In the genomic region with DNA sequence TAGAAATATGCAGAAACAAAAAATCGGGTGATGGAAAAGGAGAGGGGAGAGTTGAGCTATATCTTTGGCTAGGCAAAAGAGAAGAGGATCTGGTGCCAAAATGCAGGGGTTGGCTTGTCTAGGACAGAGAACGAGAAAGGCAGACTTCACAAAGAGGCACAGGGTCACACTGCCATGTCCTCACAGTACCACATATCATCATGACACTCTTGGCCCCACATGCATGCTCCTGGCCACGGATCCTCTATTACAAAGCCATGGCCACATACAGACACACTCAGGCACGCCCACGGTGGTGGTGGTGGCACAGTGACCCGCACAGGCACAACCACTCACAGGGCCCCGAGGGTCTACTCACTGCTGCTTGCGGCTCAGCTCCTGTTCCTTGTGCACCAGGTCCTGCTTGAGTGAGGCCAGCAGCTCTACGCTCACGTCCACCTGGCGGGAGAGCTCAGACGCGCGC, we compare ENCODE assay signal across 9 cellular contexts. TPM values are rescaled to one million over a fixed set of nuclear protein-coding genes. Genes with fewer than 3 reads are reported as not detected.
A peak's percentile ranks its signal among the peaks of the same experiment; 100 is the strongest.
DNase-seq lines count a peak whose midpoint lies in the region; ATAC-seq, FAIRE-seq and TF ChIP-seq lines count a peak whose summit lies in the region.
"Had no signal": no experiment of that assay in that cellular context is flagged by ENCODE, and none has a peak within 500 bp of the region (broad histone marks: within the 10 kb centered on the region; RNA-seq: fewer than 3 reads in every experiment).

No MANE protein-coding gene starts in this region.

- no peak for ATAC-seq in activated naive CD8-positive, alpha-beta T cell treated with anti-CD3 and anti-CD28 coated beads, Interleukin-2, amount 50 U/mL, for 24 hours
- no peak for ATAC-seq in GM18861 (IDR thresholded peaks at IDR 0.05; ENCODE audit: unreplicated experiment)

- no peaks in the 10 kb centered on the region for H3K27me3 Mint-ChIP-seq in activated naive CD4-positive, alpha-beta T cell treated with anti-CD3 and anti-CD28 coated beads for 36 hours (ENCODE audit: low read depth)
- H3K27me3 Mint-ChIP-seq in activated naive CD8-positive, alpha-beta T cell treated with anti-CD3 and anti-CD28 coated beads, Interleukin-2, amount 50 U/mL, for 24 hours = no peaks in the 10 kb centered on the region

- H3K4me1 ChIP-seq in keratinocyte (ENCODE audit: control insufficient read depth, extremely low read depth, insufficient read depth, low read length) (peaks cover 7% of the 10 kb centered on the region), transverse colon (peaks cover 0 to 12% (median 5%) of the 10 kb centered on the region in 4 donors)

- no peaks in the 10 kb centered on the region for H3K9me3 Mint-ChIP-seq in activated naive CD4-positive, alpha-beta T cell treated with anti-CD3 and anti-CD28 coated beads for 36 hours
- H3K9me3 Mint-ChIP-seq in activated naive CD8-positive, alpha-beta T cell treated with anti-CD3 and anti-CD28 coated beads, Interleukin-2, amount 50 U/mL, for 24 hours = no peaks in the 10 kb centered on the region

- H3K79me2 ChIP-seq in keratinocyte (ENCODE audit: control insufficient read depth, insufficient read depth, low read length) = no peaks in the 10 kb centered on the region

- peak overlapping the region; percentile 17 for H3K4me3 Mint-ChIP-seq in activated naive CD4-positive, alpha-beta T cell treated with anti-CD3 and anti-CD28 coated beads for 36 hours
- peak overlapping the region; percentile 1 for H3K4me3 Mint-ChIP-seq in activated naive CD8-positive, alpha-beta T cell treated with anti-CD3 and anti-CD28 coated beads, Interleukin-2, amount 50 U/mL, for 24 hours

- H3K27ac ChIP-seq in keratinocyte (ENCODE audit: control insufficient read depth, insufficient read depth, low read length) = no peak overlapping the region
- H3K27ac ChIP-seq in transverse colon = peak overlapping the region in 2 of 4 donors; percentile 46 to 72

- dilution Hi-C loops in keratinocyte (cut with MboI; ENCODE audit: extremely low pct_ligation_motif_present, low sequenced_read_pairs) = no loop called here

- no peak for FAIRE-seq in keratinocyte (lab: Jason Lieb, UNC)

- TF ChIP-seq EP300 in transverse colon (IDR thresholded peaks at IDR 0.05; ENCODE audit: low read depth) = no peak

- 41 to 43% methylated on average over 1 to 14 of the region's 14 CpGs for WGBS in transverse colon (ENCODE audit: low coverage in 1 of 2), 2 donors

- no peaks in the 10 kb centered on the region for H3K9me1 ChIP-seq in keratinocyte (ENCODE audit: control insufficient read depth, extremely low read depth, insufficient read depth, low read length)

- H3K36me3 Mint-ChIP-seq in activated naive CD4-positive, alpha-beta T cell treated with anti-CD3 and anti-CD28 coated beads for 36 hours (ENCODE audit: low read depth) = peaks cover 13% of the 10 kb centered on the region
- peaks cover 33% of the 10 kb centered on the region for H3K36me3 Mint-ChIP-seq in activated naive CD8-positive, alpha-beta T cell treated with anti-CD3 and anti-CD28 coated beads, Interleukin-2, amount 50 U/mL, for 24 hours (ENCODE audit: low read depth)

- peak overlapping the region; percentile 80 for H3K4me2 ChIP-seq in keratinocyte (ENCODE audit: control insufficient read depth, extremely low read depth, insufficient read depth, low read depth, low read length)

- CTCF ChIA-PET in activated naive CD4-positive, alpha-beta T cell treated with anti-CD3 and anti-CD28 coated beads for 36 hours (lab: Charles Lee) = interaction anchor here (1.0 to 1.5 kb wide), 4 partner anchors 17 to 91 kb away, joined by 3 to 12 read pairs (median 3); no protein-coding TSS in a partner anchor

- no peak overlapping the region for H3K9ac ChIP-seq in keratinocyte (ENCODE audit: control insufficient read depth, extremely low read depth, insufficient read depth, low read length)

- H3K36me3 ChIP-seq in keratinocyte (ENCODE audit: control insufficient read depth in 2 of 2, extremely low read depth in 1 of 2, insufficient read depth in 2 of 2, low read length in 2 of 2) (peaks cover 0 to 2% of the 10 kb centered on the region in 2 experiments), transverse colon (no peaks in the 10 kb centered on the region)

- H3K9me3 ChIP-seq in keratinocyte (ENCODE audit: control insufficient read depth, low read depth, low read length) = no peaks in the 10 kb centered on the region
- H3K9me3 ChIP-seq in transverse colon = no peaks in the 10 kb centered on the region

- no peak for TF ChIP-seq POLR2A in transverse colon (IDR thresholded peaks at IDR 0.05)

- H3K27me3 ChIP-seq in keratinocyte (ENCODE audit: control insufficient read depth, extremely low read depth, insufficient read depth, low read length) (no peaks in the 10 kb centered on the region), transverse colon (peaks cover 15% of the 10 kb centered on the region)

- no peaks in the 10 kb centered on the region for H4K20me1 ChIP-seq in keratinocyte (ENCODE audit: control insufficient read depth, extremely low read depth, insufficient read depth, low read length)

- no peak overlapping the region for H3K27ac Mint-ChIP-seq in activated naive CD4-positive, alpha-beta T cell treated with anti-CD3 and anti-CD28 coated beads for 36 hours
- H3K27ac Mint-ChIP-seq in activated naive CD8-positive, alpha-beta T cell treated with anti-CD3 and anti-CD28 coated beads, Interleukin-2, amount 50 U/mL, for 24 hours = no peak overlapping the region

- in situ Hi-C loops in transverse colon (cut with MboI; ENCODE audit: low pct_ligation_motif_present in 1 of 4, low pct_unique_long_range_greater_than_20kb in 1 of 4, low sequenced_read_pairs in 3 of 4) = no loop called here

- peak overlapping the region; percentile 21 to 26 (median 23) for H3K4me3 ChIP-seq in keratinocyte (ENCODE audit: control insufficient read depth in 2 of 3, extremely low read depth in 1 of 3, insufficient read depth in 2 of 3, low read depth in 1 of 3, low read length in 3 of 3)
- peak overlapping the region in 3 of 4 donors; percentile 36 to 49 (median 41) for H3K4me3 ChIP-seq in transverse colon

- intact Hi-C loops in activated naive CD4-positive, alpha-beta T cell treated with anti-CD3 and anti-CD28 coated beads for 36 hours (cut with micrococcal nuclease) = loop anchor here (2.0 kb wide), 1 partner anchor 22 kb away; no protein-coding TSS in a partner anchor
- intact Hi-C loops in transverse colon (cut with DNase I; ENCODE audit: low total_unique reads) = no loop called here

- peaks cover 13% of the 10 kb centered on the region for H3K4me1 Mint-ChIP-seq in activated naive CD4-positive, alpha-beta T cell treated with anti-CD3 and anti-CD28 coated beads for 36 hours (ENCODE audit: low read depth)
- peaks cover 11% of the 10 kb centered on the region for H3K4me1 Mint-ChIP-seq in activated naive CD8-positive, alpha-beta T cell treated with anti-CD3 and anti-CD28 coated beads, Interleukin-2, amount 50 U/mL, for 24 hours

- no peak for TF ChIP-seq CTCF in keratinocyte (optimal IDR thresholded peaks at IDR 0.05 in 1 of 3, IDR thresholded peaks at IDR 0.05 in 1 of 3, conservative IDR thresholded peaks at IDR 0.05 in 1 of 3; ENCODE audit: extremely low read depth in 1 of 3, insufficient read depth in 2 of 3, low read length in 3 of 3)
- TF ChIP-seq CTCF in transverse colon (IDR thresholded peaks at IDR 0.05) = no peak

- DNase-seq in activated naive CD4-positive, alpha-beta T cell treated with anti-CD3 and anti-CD28 coated beads for 36 hours = no peak
- DNase-seq in activated naive CD4-positive, alpha-beta T cell treated with anti-CD3 and anti-CD28 coated beads, Interleukin-2, amount 50 U/mL, for 16 hours = no peak
- no peak for DNase-seq in activated naive CD8-positive, alpha-beta T cell treated with anti-CD3 and anti-CD28 coated beads, Interleukin-2, amount 50 U/mL, for 24 hours
- no peak for DNase-seq in keratinocyte (ENCODE audit: low read depth, low spot score)
- DNase-seq in transverse colon = no peak
- DNase-seq in NCI-H2227 (lab: John Stamatoyannopoulos, UW; ENCODE audit: unreplicated experiment) = no peak
- no peak for DNase-seq in midbrain (lab: John Stamatoyannopoulos, UW)

- peak overlapping the region; percentile 3 for H2AFZ ChIP-seq in keratinocyte (ENCODE audit: control insufficient read depth, low read length)

RNA-seq across cellular contexts. Expression of a gene that starts 15.9 kb away (rescaled TPM):
- 10 to 100 TPM; 11.0 to 11.8 TPM for total RNA-seq in activated naive CD4-positive, alpha-beta T cell treated with anti-CD3 and anti-CD28 coated beads for 36 hours
- polyA plus RNA-seq in keratinocyte = 4.1 to 5.2 TPM (median 4.5 TPM) in 3 replicates
- 0.27 TPM for polyA plus RNA-seq in keratinocyte (2011; ENCODE audit: low read depth)
- 3.4 and 4.3 TPM in 2 replicates for polyA plus RNA-seq in keratinocyte (2011; cell fraction: cytosol; rRNA removed)
- 14.0 and 19.2 TPM in 2 replicates for polyA plus RNA-seq in keratinocyte (2011; cell fraction: nucleus; rRNA removed)
- polyA plus RNA-seq in keratinocyte (2012; ENCODE audit: low replicate concordance) = 1.9 and 5.2 TPM in 2 replicates
- polyA minus RNA-seq in keratinocyte = 6.4 to 7.6 TPM (median 7.3 TPM) in 3 replicates
- 10.6 TPM for polyA minus RNA-seq in keratinocyte (2011; cell fraction: cytosol; rRNA and poly(A)+ RNA removed)
- polyA minus RNA-seq in keratinocyte (2011; cell fraction: nucleus; rRNA and poly(A)+ RNA removed) = 7.9 and 12.0 TPM in 2 replicates
- 1 to 10 TPM; 1.4 to 10.0 (median 5.7) TPM for total RNA-seq in transverse colon

RNA-seq across cellular contexts. Expression of a gene that starts 24.9 kb away (rescaled TPM):
- total RNA-seq in activated naive CD4-positive, alpha-beta T cell treated with anti-CD3 and anti-CD28 coated beads for 36 hours = under 1 TPM; 0.07 to 0.12 TPM
- polyA plus RNA-seq in keratinocyte = not detected in 3 replicates
- not detected for polyA plus RNA-seq in keratinocyte (2011; ENCODE audit: low read depth)
- polyA plus RNA-seq in keratinocyte (2011; cell fraction: cytosol; rRNA removed) = not detected in 2 replicates
- not detected in 2 replicates for polyA plus RNA-seq in keratinocyte (2011; cell fraction: nucleus; rRNA removed)
- not detected in 2 replicates for polyA plus RNA-seq in keratinocyte (2012; ENCODE audit: low replicate concordance)
- polyA minus RNA-seq in keratinocyte = not detected in 3 replicates
- polyA minus RNA-seq in keratinocyte (2011; cell fraction: cytosol; rRNA and poly(A)+ RNA removed) = not detected
- not detected in 2 replicates for polyA minus RNA-seq in keratinocyte (2011; cell fraction: nucleus; rRNA and poly(A)+ RNA removed)
- not detected for total RNA-seq in transverse colon
- total RNA-seq: liver had no signal

RNA-seq across cellular contexts. Expression of a gene that starts 34.3 kb away (rescaled TPM):
- 100 to 1,000 TPM; 654 to 705 TPM for total RNA-seq in activated naive CD4-positive, alpha-beta T cell treated with anti-CD3 and anti-CD28 coated beads for 36 hours
- 329 to 378 TPM (median 357 TPM) in 3 replicates for polyA plus RNA-seq in keratinocyte
- polyA plus RNA-seq in keratinocyte (2011; ENCODE audit: low read depth) = 432 TPM
- 284 and 359 TPM in 2 replicates for polyA plus RNA-seq in keratinocyte (2011; cell fraction: cytosol; rRNA removed)
- 233 and 249 TPM in 2 replicates for polyA plus RNA-seq in keratinocyte (2011; cell fraction: nucleus; rRNA removed)
- polyA plus RNA-seq in keratinocyte (2012; ENCODE audit: low replicate concordance) = 225 and 369 TPM in 2 replicates
- 337 to 463 TPM (median 392 TPM) in 3 replicates for polyA minus RNA-seq in keratinocyte
- 226 TPM for polyA minus RNA-seq in keratinocyte (2011; cell fraction: cytosol; rRNA and poly(A)+ RNA removed)
- polyA minus RNA-seq in keratinocyte (2011; cell fraction: nucleus; rRNA and poly(A)+ RNA removed) = 94.9 and 135 TPM in 2 replicates
- total RNA-seq in transverse colon = 100 to 1,000 TPM in 3 of 4 donors, 10 to 100 TPM in 1; 87.9 to 171 (median 116) TPM

RNA-seq across cellular contexts. Expression of a gene that starts 35.4 kb away (rescaled TPM):
- total RNA-seq in activated naive CD4-positive, alpha-beta T cell treated with anti-CD3 and anti-CD28 coated beads for 36 hours = 10 to 100 TPM; 10.1 to 10.2 TPM
- polyA plus RNA-seq in keratinocyte = 7.5 to 13.1 TPM (median 8.2 TPM) in 3 replicates
- polyA plus RNA-seq in keratinocyte (2011; ENCODE audit: low read depth) = 7.2 TPM
- 6.4 and 11.3 TPM in 2 replicates for polyA plus RNA-seq in keratinocyte (2011; cell fraction: cytosol; rRNA removed)
- polyA plus RNA-seq in keratinocyte (2011; cell fraction: nucleus; rRNA removed) = 2.8 and 3.4 TPM in 2 replicates
- polyA plus RNA-seq in keratinocyte (2012; ENCODE audit: low replicate concordance) = 8.5 and 9.6 TPM in 2 replicates
- 2.6 to 10.7 TPM (median 7.1 TPM) in 3 replicates for polyA minus RNA-seq in keratinocyte
- polyA minus RNA-seq in keratinocyte (2011; cell fraction: cytosol; rRNA and poly(A)+ RNA removed) = 11.3 TPM
- 1.3 and 1.4 TPM in 2 replicates for polyA minus RNA-seq in keratinocyte (2011; cell fraction: nucleus; rRNA and poly(A)+ RNA removed)
- 10 to 100 TPM; 44.3 to 77.1 (median 61.8) TPM for total RNA-seq in transverse colon

RNA-seq across cellular contexts. Expression of a gene that starts 54.4 kb away (rescaled TPM):
- total RNA-seq in activated naive CD4-positive, alpha-beta T cell treated with anti-CD3 and anti-CD28 coated beads for 36 hours = 10 to 100 TPM; 37.4 to 39.0 TPM
- polyA plus RNA-seq in keratinocyte = 18.6 to 24.2 TPM (median 19.8 TPM) in 3 replicates
- polyA plus RNA-seq in keratinocyte (2011; ENCODE audit: low read depth) = 4.0 TPM
- 17.1 and 17.4 TPM in 2 replicates for polyA plus RNA-seq in keratinocyte (2011; cell fraction: cytosol; rRNA removed)
- 34.6 and 40.0 TPM in 2 replicates for polyA plus RNA-seq in keratinocyte (2011; cell fraction: nucleus; rRNA removed)
- polyA plus RNA-seq in keratinocyte (2012; ENCODE audit: low replicate concordance) = 17.6 and 25.3 TPM in 2 replicates
- polyA minus RNA-seq in keratinocyte = 14.3 to 52.1 TPM (median 34.3 TPM) in 3 replicates
- polyA minus RNA-seq in keratinocyte (2011; cell fraction: cytosol; rRNA and poly(A)+ RNA removed) = 13.4 TPM
- polyA minus RNA-seq in keratinocyte (2011; cell fraction: nucleus; rRNA and poly(A)+ RNA removed) = 11.4 and 16.9 TPM in 2 replicates
- total RNA-seq in transverse colon = 10 to 100 TPM in 3 of 4 donors, 1 to 10 TPM in 1; 6.4 to 16.1 (median 13.4) TPM
